In the genomic region with DNA sequence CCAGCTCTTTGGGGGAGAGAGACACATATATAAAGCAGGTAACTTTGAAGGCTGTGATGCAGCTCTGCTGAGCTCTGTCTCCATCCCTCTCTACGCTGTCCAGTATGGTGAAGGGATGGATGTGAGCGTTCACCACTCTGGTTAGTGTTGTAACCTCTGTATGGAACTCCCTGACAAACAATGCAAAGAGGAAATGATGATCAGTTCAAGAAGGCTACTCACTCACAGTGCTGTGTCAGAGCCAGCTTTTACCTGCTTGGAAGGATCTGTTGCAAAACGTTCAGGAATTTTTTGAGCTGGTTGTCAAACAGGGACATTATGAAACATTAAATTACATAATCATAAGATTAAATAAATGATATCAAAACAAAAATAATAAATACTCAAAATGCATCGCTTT, we compare ENCODE assay signal across 18 cellular contexts.
DNase-seq lines count a peak whose midpoint lies in the region; ATAC-seq, FAIRE-seq and TF ChIP-seq lines count a peak whose summit lies in the region.
"Had no signal": no experiment of that assay in that cellular context is flagged by ENCODE, and none has a peak within 500 bp of the region (broad histone marks: within the 10 kb centered on the region; RNA-seq: fewer than 3 reads in every experiment).

No MANE protein-coding gene starts in this region.

- H2AFZ ChIP-seq in PC-9 = no peak overlapping the region

- DNase-seq in H54 (ENCODE audit: insufficient read length, low spot score) (no peak), PC-9 (peak in 1 of 2 experiments; percentile 85), epithelial cell of esophagus (ENCODE audit: low read depth) (peak; percentile 96), omental fat pad (ENCODE audit: low spot score) (no peak), DMS114 treated with DMSO at 0.1 percent for 48 hours (lab: John Stamatoyannopoulos, UW; ENCODE audit: unreplicated experiment) (no peak), kidney tubule cell (ENCODE audit: low spot score) (no peak)
- no peak for DNase-seq in activated CD4-positive, alpha-beta T cell treated with anti-CD3 and anti-CD28 coated beads for 48 hours
- DNase-seq: Caco-2, H9, Karpas-422, MG63, NCI-H1048, NCI-H1436 treated with DMSO at 0.1 percent for 48 hours, NCI-H2029 treated with DMSO at 0.1 percent for 48 hours, NCI-H2171, NCI-H446, NCI-H526 treated with DMSO at 0.1 percent for 48 hours had no signal

- H3K79me2 ChIP-seq in PC-9 (ENCODE audit: low read depth) = no peaks in the 10 kb centered on the region

- no TSS peak for BruUV-seq in PC-9 (replicated peaks; lab: Mats Ljungman, UMichigan)

- H3K27me3 ChIP-seq in PC-9 (ENCODE audit: insufficient read depth, low read depth) = no peaks in the 10 kb centered on the region
- H3K27me3 ChIP-seq: MG63 had no signal

- intact Hi-C loops in PC-9 (cut with micrococcal nuclease; ENCODE audit: unreplicated experiment) = no loop called here

- H3K4me2 ChIP-seq in PC-9 = peak overlapping the region; percentile 3; the same call in 1 of the 2 replicates

- 0 out of 2 replicates have a peak overlapping the region, but pooled peaks have one; percentile 1 for H3K27ac ChIP-seq in PC-9
- H3K27ac ChIP-seq: HL-60 had no signal

- H3K9me2 ChIP-seq in PC-9 (ENCODE audit: insufficient read depth) = no peaks in the 10 kb centered on the region

- POLR2A ChIA-PET in PC-9 (lab: Charles Lee; ENCODE audit: unreplicated experiment) = no interaction called here

- no peaks in the 10 kb centered on the region for H3K36me3 ChIP-seq in PC-9 (ENCODE audit: low read depth)
- H3K36me3 ChIP-seq: MG63 had no signal

- peaks cover 12% of the 10 kb centered on the region; the same call in 1 of the 2 replicates for H3K4me1 ChIP-seq in PC-9 (replicated peaks; ENCODE audit: insufficient read depth)
- H3K4me1 ChIP-seq: Caco-2 had no signal

- H4K20me1 ChIP-seq in PC-9 (ENCODE audit: insufficient read depth) = no peaks in the 10 kb centered on the region

- peak; percentile 6 for FAIRE-seq in H54 (lab: Jason Lieb, UNC)

- peaks cover 10% of the 10 kb centered on the region for H3F3A ChIP-seq in PC-9 (ENCODE audit: insufficient read depth, low read depth)

- TF ChIP-seq POLR2A in H54 (IDR thresholded peaks at IDR 0.05; ENCODE audit: low read depth, low read length) = no peak

- H3K4me3 ChIP-seq in PC-9 (no peak overlapping the region), epithelial cell of esophagus (ENCODE audit: low read length) (no peak overlapping the region)
- H3K4me3 ChIP-seq: MG63 had no signal

- no peak for TF ChIP-seq CTCF in PC-9 (conservative IDR thresholded peaks at IDR 0.05)
- no peak for TF ChIP-seq CTCF in epithelial cell of esophagus (IDR thresholded peaks at IDR 0.05; ENCODE audit: insufficient read depth, low read depth, low read length, missing control alignments)
- no peak for TF ChIP-seq CTCF in omental fat pad (IDR thresholded peaks at IDR 0.05)

- no peaks in the 10 kb centered on the region for H3K9me3 ChIP-seq in PC-9 (ENCODE audit: insufficient read depth, low read depth)
- H3K9me3 ChIP-seq: Caco-2, MG63 had no signal

- CTCF ChIA-PET in PC-9 (lab: Charles Lee) = no interaction called here

- peak; percentile 68 for ATAC-seq in omental fat pad (ENCODE audit: low FRiP score)
